Comparison of ENCODE assay signal across 8 cellular contexts in genomic region chr3:54188176-54188791, GRCh38.
DNase-seq lines count a peak whose midpoint lies in the region; ATAC-seq, FAIRE-seq and TF ChIP-seq lines count a peak whose summit lies in the region.

No MANE protein-coding gene starts in this region.

- TF ChIP-seq CTCF in GM12864 (IDR thresholded peaks at IDR 0.05; ENCODE audit: low read depth, low read length, missing control alignments) (no peak), K562 (IDR thresholded peaks at IDR 0.05 in 2 of 3, conservative IDR thresholded peaks at IDR 0.05 in 1 of 3; ENCODE audit: insufficient read depth in 2 of 3, low read depth in 1 of 3, low read length in 3 of 3) (no peak), lower lobe of right lung (IDR thresholded peaks at IDR 0.05) (no peak)

- DNase-seq in GM12864 (ENCODE audit: low read depth) = peak; percentile 18
- peak; percentile 49 for DNase-seq in M059J (ENCODE audit: low read depth)
- peak; percentile 47 to 58 (median 56) for DNase-seq in K562 (ENCODE audit: extremely low read depth in 1 of 4, low spot score in 3 of 4)
- no peak for DNase-seq in lower lobe of right lung
- no peak for DNase-seq in NCI-H1930 (lab: John Stamatoyannopoulos, UW)
- DNase-seq in NCI-H1092 treated with DMSO at 0.1 percent for 48 hours (lab: John Stamatoyannopoulos, UW) = no peak

- 2% methylated on average over 6 of the region's 6 CpGs for WGBS in K562 (ENCODE audit: insufficient coverage, low coverage, missing lambda C conversion rate)

- in situ Hi-C loops in K562 (cut with MboI) = no loop called here

- H3K4me1 ChIP-seq in K562 (replicated peaks in 1 of 2; ENCODE audit: control insufficient read depth in 2 of 2, insufficient read depth in 2 of 2, low read length in 2 of 2) (no peaks in the 10 kb centered on the region), lower lobe of right lung (no peaks in the 10 kb centered on the region)

- no peaks in the 10 kb centered on the region for H3K9me1 ChIP-seq in K562 (ENCODE audit: control insufficient read depth, insufficient read depth, low read length)

- no peak for TF ChIP-seq RAD21 in K562 (CRISPR knock-in tag; conservative IDR thresholded peaks at IDR 0.05 in 1 of 2, IDR thresholded peaks at IDR 0.05 in 1 of 2)

- TF ChIP-seq POLR2A in K562 (conservative IDR thresholded peaks at IDR 0.05) = no peak

- no peak for TF ChIP-seq EP300 in K562 (IDR thresholded peaks at IDR 0.05; ENCODE audit: low read length)

- POLR2A ChIA-PET in K562 (lab: Yijun Ruan, JAX) = no interaction called here

- intact Hi-C loops in K562 (cut with micrococcal nuclease) = no loop called here
- intact Hi-C loops in lower lobe of right lung (cut with DNase I) = no loop called here

- ATAC-seq in K562 (peak; percentile 67; the same call in 2 of the 3 replicates), lower lobe of right lung (peak; percentile 54 to 55), GM18520 (IDR thresholded peaks at IDR 0.05; ENCODE audit: unreplicated experiment) (no peak), HG02981 (IDR thresholded peaks at IDR 0.05; ENCODE audit: unreplicated experiment) (no peak)

- peak; percentile 55 for FAIRE-seq in K562 (lab: Jason Lieb, UNC)

- H3K36me3 ChIP-seq in K562 (ENCODE audit: control insufficient read depth, insufficient read depth, low read length) (no peaks in the 10 kb centered on the region), lower lobe of right lung (no peaks in the 10 kb centered on the region)

- no peak overlapping the region for H2AFZ ChIP-seq in K562 (ENCODE audit: low read depth, low read length)

- H3K4me3 ChIP-seq in GM12864 (ENCODE audit: low read depth, low read length) (no peak overlapping the region), K562 (no peak overlapping the region), lower lobe of right lung (no peak overlapping the region)

- no peak overlapping the region for H3K9ac ChIP-seq in K562 (ENCODE audit: insufficient read depth in 1 of 2, low read depth in 2 of 2, low read length in 2 of 2)

- no peaks in the 10 kb centered on the region; the same call in 1 of the 2 replicates for H4K20me1 ChIP-seq in K562 (replicated peaks; ENCODE audit: control insufficient read depth, insufficient read depth, low read length)

- H3K4me2 ChIP-seq in K562 (ENCODE audit: insufficient read depth, low read length) = no peak overlapping the region

- no TSS peak for BruUV-seq in K562 (replicated peaks; lab: Mats Ljungman, UMichigan)

- H3K79me2 ChIP-seq in K562 (ENCODE audit: control insufficient read depth, insufficient read depth, low read length) = no peaks in the 10 kb centered on the region

- H3K27ac ChIP-seq in K562 (ENCODE audit: extremely low read depth, low read depth, low read length) = no peak overlapping the region
- no peak overlapping the region for H3K27ac ChIP-seq in lower lobe of right lung

- no peaks in the 10 kb centered on the region for H3K9me3 ChIP-seq in K562 (replicated peaks; ENCODE audit: control insufficient read depth, insufficient read depth, low read depth, low read length)
- H3K9me3 ChIP-seq in lower lobe of right lung = no peaks in the 10 kb centered on the region

- H3K27me3 ChIP-seq in K562 (ENCODE audit: control insufficient read depth in 2 of 2, insufficient read depth in 2 of 2, low read length in 2 of 2) (no peaks in the 10 kb centered on the region), lower lobe of right lung (ENCODE audit: low read depth) (no peaks in the 10 kb centered on the region)

- CTCF ChIA-PET in K562 (lab: Yijun Ruan, JAX; ENCODE audit: low intra/inter-chr PET ratio) = no interaction called here

TF ChIP-seq in K562, 482 proteins besides CTCF, POLR2A, EP300 and RAD21:
- TF ChIP-seq REST (CRISPR knock-in tag; IDR thresholded peaks at IDR 0.05; ENCODE audit: low read depth) (peak; percentile 92), SNIP1 (IDR thresholded peaks at IDR 0.05; ENCODE audit: low read depth) (no peak), HIVEP1 (CRISPR knock-in tag; IDR thresholded peaks at IDR 0.05) (no peak), MED1 (CRISPR knock-in tag; IDR thresholded peaks at IDR 0.05; ENCODE audit: borderline replicate concordance) (no peak), MXI1 (IDR thresholded peaks at IDR 0.05; ENCODE audit: low read depth, low read length) (no peak), SUPT5H (IDR thresholded peaks at IDR 0.05) (no peak), EHMT2 (IDR thresholded peaks at IDR 0.05) (peak; percentile 96), MIER1 (IDR thresholded peaks at IDR 0.05; ENCODE audit: low read depth) (peak; percentile 90), NFE2L1 (tag; IDR thresholded peaks at IDR 0.05; ENCODE audit: borderline replicate concordance, low read depth) (no peak), DMBX1 (CRISPR knock-in tag; IDR thresholded peaks at IDR 0.05; ENCODE audit: borderline replicate concordance) (no peak), FOXP4 (CRISPR knock-in tag; IDR thresholded peaks at IDR 0.05; ENCODE audit: borderline replicate concordance) (no peak), BRD9 (IDR thresholded peaks at IDR 0.05; ENCODE audit: low read depth, partially characterized antibody) (no peak), AFF1 (IDR thresholded peaks at IDR 0.05; ENCODE audit: low read depth in 1 of 2, partially characterized antibody in 2 of 2) (peak in 1 of 2 experiments; percentile 28), POLR3A (IDR thresholded peaks at IDR 0.05; ENCODE audit: borderline replicate concordance, extremely low read depth, insufficient read depth, insufficient read length) (no peak)

Comparison
In these comparisons a context has a peak if more than half of its experiments do, and no peak if none do; other contexts are left out.
1. DNase-seq: peak in GM12864 (single experiment), M059J (single experiment) and K562 (4 of 4); none in lower lobe of right lung (single experiment), NCI-H1930 (0 of 2) and NCI-H1092 treated with DMSO at 0.1 percent for 48 hours (single experiment).
2. ATAC-seq: peak in K562 (single experiment) and lower lobe of right lung (2 of 2); none in GM18520 (single experiment) and HG02981 (single experiment).